Comparison of ENCODE assay signal across 9 cellular contexts in genomic region chrX:40106677-40107290, GRCh38. TPM values are rescaled to one million over a fixed set of nuclear protein-coding genes. Genes with fewer than 3 reads are reported as not detected.
DNase-seq lines count a peak whose midpoint lies in the region; ATAC-seq lines count a peak whose summit lies in the region.
"Had no signal": no experiment of that assay in that cellular context is flagged by ENCODE, and none has a peak within 500 bp of the region (broad histone marks: within the 10 kb centered on the region; RNA-seq: fewer than 3 reads in every experiment).

No MANE protein-coding gene starts in this region.

- no peaks in the 10 kb centered on the region for H3K36me3 Mint-ChIP-seq in activated CD4-positive, alpha-beta T cell treated with anti-CD3 and anti-CD28 coated beads for 36 hours (ENCODE audit: low read depth)
- H3K36me3 Mint-ChIP-seq in activated CD4-positive, alpha-beta memory T cell treated with anti-CD3 and anti-CD28 coated beads, Interleukin-2, amount 10 ng/mL, durations not matched to agents 7 days and 5 days (ENCODE audit: low read depth), result no peaks in the 10 kb centered on the region
- no peaks in the 10 kb centered on the region for H3K36me3 Mint-ChIP-seq in immature natural killer cell

- peak overlapping the region; percentile 74 for H3K27ac Mint-ChIP-seq in activated CD4-positive, alpha-beta T cell treated with anti-CD3 and anti-CD28 coated beads for 36 hours
- H3K27ac Mint-ChIP-seq in activated CD4-positive, alpha-beta memory T cell treated with anti-CD3 and anti-CD28 coated beads, Interleukin-2, amount 10 ng/mL, durations not matched to agents 7 days and 5 days, result peak overlapping the region; percentile 85
- peak overlapping the region in 5 of 6 donors; percentile 30 to 72 (median 67) for H3K27ac Mint-ChIP-seq in immature natural killer cell

- intact Hi-C loops in activated CD4-positive, alpha-beta T cell treated with anti-CD3 and anti-CD28 coated beads for 36 hours (cut with DNase I, micrococcal nuclease), result loop anchor here (1.0 to 10.0 kb wide), 7 partner anchors 8 to 1299 kb away; partner anchors contain the start of genes DDX3X (in 1 of the 2), MED14 (in 1 of the 2) and USP9X (in 1 of the 2)

- H3K9me3 Mint-ChIP-seq in activated CD4-positive, alpha-beta T cell treated with anti-CD3 and anti-CD28 coated beads for 36 hours (ENCODE audit: low read depth), result no peaks in the 10 kb centered on the region
- H3K9me3 Mint-ChIP-seq in activated CD4-positive, alpha-beta memory T cell treated with anti-CD3 and anti-CD28 coated beads, Interleukin-2, amount 10 ng/mL, durations not matched to agents 7 days and 5 days, result no peaks in the 10 kb centered on the region
- H3K9me3 Mint-ChIP-seq in immature natural killer cell, result peaks cover 0 to 2% (median 0%) of the 10 kb centered on the region in 6 donors

- CTCF ChIA-PET in activated CD4-positive, alpha-beta T cell treated with anti-CD3 and anti-CD28 coated beads for 36 hours (lab: Charles Lee), result no interaction called here
- CTCF ChIA-PET in activated CD4-positive, alpha-beta memory T cell treated with anti-CD3 and anti-CD28 coated beads, Interleukin-2, amount 10 ng/mL, durations not matched to agents 7 days and 5 days (lab: Charles Lee), result no interaction called here

- peak overlapping the region; percentile 56 for H3K27ac ChIP-seq in temporal lobe (ENCODE audit: low read depth, low read length)

- no peak for DNase-seq in activated CD4-positive, alpha-beta T cell treated with anti-CD3 and anti-CD28 coated beads for 36 hours
- no peak for DNase-seq in activated CD4-positive, alpha-beta T cell treated with anti-CD3 and anti-CD28 coated beads, Interleukin-2, amount 50 U/mL, for 48 hours
- DNase-seq in activated CD4-positive, alpha-beta memory T cell treated with anti-CD3 and anti-CD28 coated beads, Interleukin-2, amount 10 ng/mL, durations not matched to agents 7 days and 5 days, result no peak
- no peak for DNase-seq in immature natural killer cell
- DNase-seq in mucosa of gallbladder (ENCODE audit: low spot score), result no peak
- DNase-seq: GF-D8 had no signal

- POLR2A ChIA-PET in activated CD4-positive, alpha-beta T cell treated with anti-CD3 and anti-CD28 coated beads for 36 hours (lab: Charles Lee), result no interaction called here
- POLR2A ChIA-PET in activated CD4-positive, alpha-beta memory T cell treated with anti-CD3 and anti-CD28 coated beads, Interleukin-2, amount 10 ng/mL, durations not matched to agents 7 days and 5 days (lab: Charles Lee), result interaction anchor here (1.3 to 18.0 kb wide), 4 partner anchors 11 to 1300 kb away, joined by 3 to 387 read pairs (median 44); partner anchors contain the start of gene BCOR

- H3K4me3 Mint-ChIP-seq in activated CD4-positive, alpha-beta T cell treated with anti-CD3 and anti-CD28 coated beads for 36 hours, result peak overlapping the region; percentile 72
- peak overlapping the region; percentile 78 for H3K4me3 Mint-ChIP-seq in activated CD4-positive, alpha-beta memory T cell treated with anti-CD3 and anti-CD28 coated beads, Interleukin-2, amount 10 ng/mL, durations not matched to agents 7 days and 5 days
- peak overlapping the region; percentile 82 to 86 (median 84) for H3K4me3 Mint-ChIP-seq in immature natural killer cell

- no peak for ATAC-seq in activated CD4-positive, alpha-beta T cell treated with anti-CD3 and anti-CD28 coated beads for 36 hours
- ATAC-seq in GM18861 (IDR thresholded peaks at IDR 0.05; ENCODE audit: unreplicated experiment) (no peak), HG03108 (IDR thresholded peaks at IDR 0.05; ENCODE audit: unreplicated experiment) (no peak)

- peaks cover 4% of the 10 kb centered on the region for H3K27me3 Mint-ChIP-seq in activated CD4-positive, alpha-beta T cell treated with anti-CD3 and anti-CD28 coated beads for 36 hours
- H3K27me3 Mint-ChIP-seq in activated CD4-positive, alpha-beta memory T cell treated with anti-CD3 and anti-CD28 coated beads, Interleukin-2, amount 10 ng/mL, durations not matched to agents 7 days and 5 days, result peaks cover 3% of the 10 kb centered on the region
- peaks cover 13 to 21% (median 17%) of the 10 kb centered on the region in 3 donors for H3K27me3 Mint-ChIP-seq in immature natural killer cell (ENCODE audit: low read depth in 3 of 3)

- peaks cover 9% of the 10 kb centered on the region for H3K4me1 Mint-ChIP-seq in activated CD4-positive, alpha-beta T cell treated with anti-CD3 and anti-CD28 coated beads for 36 hours
- peaks cover 18% of the 10 kb centered on the region for H3K4me1 Mint-ChIP-seq in activated CD4-positive, alpha-beta memory T cell treated with anti-CD3 and anti-CD28 coated beads, Interleukin-2, amount 10 ng/mL, durations not matched to agents 7 days and 5 days
- H3K4me1 Mint-ChIP-seq in immature natural killer cell, result peaks cover 10 to 11% of the 10 kb centered on the region in 2 donors

RNA-seq across cellular contexts. Expression of gene BCOR, which starts 9.0 kb away (rescaled TPM):
- total RNA-seq in activated CD4-positive, alpha-beta T cell treated with anti-CD3 and anti-CD28 coated beads for 36 hours, result 10 to 100 TPM; 34.7 to 51.1 TPM
- total RNA-seq in activated CD4-positive, alpha-beta memory T cell treated with anti-CD3 and anti-CD28 coated beads, Interleukin-2, amount 10 ng/mL, durations not matched to agents 7 days and 5 days, result 10 to 100 TPM; 46.6 to 46.8 TPM
- 1 to 10 TPM in 2 of 3 donors, not detected in 1; 3.4 to 7.2 TPM for polyA plus RNA-seq in immature natural killer cell
- 36.1 TPM for total RNA-seq in temporal lobe
- total RNA-seq in mucosa of gallbladder, result 25.8 TPM
